ENCODE assay signal across 1 cellular context in genomic region chr5:114434396-114435219, GRCh38.
TF ChIP-seq lines count a peak whose summit lies in the region.

No MANE protein-coding gene starts in this region.

TF ChIP-seq in GM12878, 131 proteins besides CTCF, POLR2A, EP300 and RAD21 (continued from another document):
- TF ChIP-seq SKIL (IDR thresholded peaks at IDR 0.05; ENCODE audit: low read depth, poor library complexity, severe bottlenecking): no peak
- TF ChIP-seq GABPA (IDR thresholded peaks at IDR 0.05; ENCODE audit: low read depth): no peak
- no peak for TF ChIP-seq SREBF1 (IDR thresholded peaks at IDR 0.05; ENCODE audit: low read length)
- TF ChIP-seq LARP7 (IDR thresholded peaks at IDR 0.05): no peak
- no peak for TF ChIP-seq ZBED1 (IDR thresholded peaks at IDR 0.05; ENCODE audit: borderline replicate concordance)
- no peak for TF ChIP-seq ZSCAN29 (IDR thresholded peaks at IDR 0.05)
- TF ChIP-seq HDAC2 (IDR thresholded peaks at IDR 0.05): no peak
- TF ChIP-seq, protein P1, sequence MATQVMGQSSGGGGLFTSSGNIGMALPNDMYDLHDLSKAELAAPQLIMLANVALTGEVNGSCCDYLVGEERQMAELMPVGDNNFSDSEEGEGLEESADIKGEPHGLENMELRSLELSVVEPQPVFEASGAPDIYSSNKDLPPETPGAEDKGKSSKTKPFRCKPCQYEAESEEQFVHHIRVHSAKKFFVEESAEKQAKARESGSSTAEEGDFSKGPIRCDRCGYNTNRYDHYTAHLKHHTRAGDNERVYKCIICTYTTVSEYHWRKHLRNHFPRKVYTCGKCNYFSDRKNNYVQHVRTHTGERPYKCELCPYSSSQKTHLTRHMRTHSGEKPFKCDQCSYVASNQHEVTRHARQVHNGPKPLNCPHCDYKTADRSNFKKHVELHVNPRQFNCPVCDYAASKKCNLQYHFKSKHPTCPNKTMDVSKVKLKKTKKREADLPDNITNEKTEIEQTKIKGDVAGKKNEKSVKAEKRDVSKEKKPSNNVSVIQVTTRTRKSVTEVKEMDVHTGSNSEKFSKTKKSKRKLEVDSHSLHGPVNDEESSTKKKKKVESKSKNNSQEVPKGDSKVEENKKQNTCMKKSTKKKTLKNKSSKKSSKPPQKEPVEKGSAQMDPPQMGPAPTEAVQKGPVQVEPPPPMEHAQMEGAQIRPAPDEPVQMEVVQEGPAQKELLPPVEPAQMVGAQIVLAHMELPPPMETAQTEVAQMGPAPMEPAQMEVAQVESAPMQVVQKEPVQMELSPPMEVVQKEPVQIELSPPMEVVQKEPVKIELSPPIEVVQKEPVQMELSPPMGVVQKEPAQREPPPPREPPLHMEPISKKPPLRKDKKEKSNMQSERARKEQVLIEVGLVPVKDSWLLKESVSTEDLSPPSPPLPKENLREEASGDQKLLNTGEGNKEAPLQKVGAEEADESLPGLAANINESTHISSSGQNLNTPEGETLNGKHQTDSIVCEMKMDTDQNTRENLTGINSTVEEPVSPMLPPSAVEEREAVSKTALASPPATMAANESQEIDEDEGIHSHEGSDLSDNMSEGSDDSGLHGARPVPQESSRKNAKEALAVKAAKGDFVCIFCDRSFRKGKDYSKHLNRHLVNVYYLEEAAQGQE (IDR thresholded peaks at IDR 0.05; ENCODE audit: low read depth, low read length): no peak
- no peak for TF ChIP-seq RELA (IDR thresholded peaks at IDR 0.05; ENCODE audit: borderline replicate concordance, partially characterized antibody)
- TF ChIP-seq NFIC (IDR thresholded peaks at IDR 0.05; ENCODE audit: low read depth, low read length): no peak
- no peak for TF ChIP-seq SMAD1 (IDR thresholded peaks at IDR 0.05; ENCODE audit: low read depth, partially characterized antibody)
- no peak; the same call in 1 of the 2 replicates for TF ChIP-seq MLLT1 (IDR thresholded peaks at IDR 0.05)
- TF ChIP-seq USF2 (IDR thresholded peaks at IDR 0.05; ENCODE audit: borderline replicate concordance, low read depth, low read length): no peak
- TF ChIP-seq, protein P2, sequence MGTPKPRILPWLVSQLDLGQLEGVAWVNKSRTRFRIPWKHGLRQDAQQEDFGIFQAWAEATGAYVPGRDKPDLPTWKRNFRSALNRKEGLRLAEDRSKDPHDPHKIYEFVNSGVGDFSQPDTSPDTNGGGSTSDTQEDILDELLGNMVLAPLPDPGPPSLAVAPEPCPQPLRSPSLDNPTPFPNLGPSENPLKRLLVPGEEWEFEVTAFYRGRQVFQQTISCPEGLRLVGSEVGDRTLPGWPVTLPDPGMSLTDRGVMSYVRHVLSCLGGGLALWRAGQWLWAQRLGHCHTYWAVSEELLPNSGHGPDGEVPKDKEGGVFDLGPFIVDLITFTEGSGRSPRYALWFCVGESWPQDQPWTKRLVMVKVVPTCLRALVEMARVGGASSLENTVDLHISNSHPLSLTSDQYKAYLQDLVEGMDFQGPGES (IDR thresholded peaks at IDR 0.05): no peak
- no peak for TF ChIP-seq GATAD2B (conservative IDR thresholded peaks at IDR 0.05; ENCODE audit: low read depth)
- TF ChIP-seq PAX8 (IDR thresholded peaks at IDR 0.05): no peak
- no peak for TF ChIP-seq ZZZ3 (IDR thresholded peaks at IDR 0.05; ENCODE audit: control insufficient read depth, insufficient read length, low read depth)
- no peak for TF ChIP-seq BRCA1 (IDR thresholded peaks at IDR 0.05; ENCODE audit: low read depth, low read length)
- TF ChIP-seq RCOR1 (conservative IDR thresholded peaks at IDR 0.05; ENCODE audit: low read depth, low read length): no peak
- TF ChIP-seq ATF7 (IDR thresholded peaks at IDR 0.05; ENCODE audit: low read depth): 0 out of 2 replicates have a peak, but pooled peaks have one; percentile 26
- TF ChIP-seq IRF5 (IDR thresholded peaks at IDR 0.05; ENCODE audit: borderline replicate concordance): no peak
- TF ChIP-seq POLR2AphosphoS5 (IDR thresholded peaks at IDR 0.05; ENCODE audit: low read length): no peak
- TF ChIP-seq E4F1 (IDR thresholded peaks at IDR 0.05; ENCODE audit: borderline replicate concordance, partially characterized antibody): no peak
- TF ChIP-seq SUPT20H (IDR thresholded peaks at IDR 0.05; ENCODE audit: borderline replicate concordance, control insufficient read depth, low read depth, low read length): no peak
- no peak for TF ChIP-seq RBBP5 (conservative IDR thresholded peaks at IDR 0.05)
